In genomic region chr17:44808656-44809388, GRCh38 we compare ENCODE assay signal across 11 cellular contexts. TPM values are rescaled to one million over a fixed set of nuclear protein-coding genes. Genes with fewer than 3 reads are reported as not detected.
"Had no signal": no experiment of that assay in that cellular context is flagged by ENCODE, and none has a peak within 500 bp of the region (broad histone marks: within the 10 kb centered on the region; RNA-seq: fewer than 3 reads in every experiment).

No MANE protein-coding gene starts in this region.

RNA-seq across cellular contexts. Expression of gene HIGD1B, which starts 38.9 kb away (rescaled TPM):
- total RNA-seq: activated CD4-positive, alpha-beta T cell treated with anti-CD3 and anti-CD28 coated beads, Interleukin-2, amount 10 ng/mL, durations not matched to agents 24 days and 14 days; activated CD8-positive, alpha-beta memory T cell treated with anti-CD3 and anti-CD28 coated beads for 36 hours; activated CD8-positive, alpha-beta T cell treated with anti-CD3 and anti-CD28 coated beads for 36 hours; activated naive CD8-positive, alpha-beta T cell treated with anti-CD3 and anti-CD28 coated beads for 36 hours; activated T-cell treated with anti-CD3 and anti-CD28 coated beads, Interleukin-2, amount 50 U/mL, for 72 hours; activated T-helper 17 cell treated with anti-CD3 and anti-CD28 coated beads, Interleukin-2, amount 50 U/mL, for 72 hours; RPMI7951; SJCRH30; T-helper 1 cell treated with Interleukin-12 subunit alpha and Interleukin-12 subunit beta and Interleukin-4 antibody, amounts not matched to agents 30 ng/mL and 1 ng/mL, for 36 hours; T-helper 2 cell treated with Interferon-gamma antibody and Interleukin-4, amounts not matched to agents 100 ng/mL and 5 ng/mL, for 36 hours had no signal
- polyA plus RNA-seq: aorta had no signal
